Comparison of ENCODE assay signal across 14 cellular contexts in the genomic region with DNA sequence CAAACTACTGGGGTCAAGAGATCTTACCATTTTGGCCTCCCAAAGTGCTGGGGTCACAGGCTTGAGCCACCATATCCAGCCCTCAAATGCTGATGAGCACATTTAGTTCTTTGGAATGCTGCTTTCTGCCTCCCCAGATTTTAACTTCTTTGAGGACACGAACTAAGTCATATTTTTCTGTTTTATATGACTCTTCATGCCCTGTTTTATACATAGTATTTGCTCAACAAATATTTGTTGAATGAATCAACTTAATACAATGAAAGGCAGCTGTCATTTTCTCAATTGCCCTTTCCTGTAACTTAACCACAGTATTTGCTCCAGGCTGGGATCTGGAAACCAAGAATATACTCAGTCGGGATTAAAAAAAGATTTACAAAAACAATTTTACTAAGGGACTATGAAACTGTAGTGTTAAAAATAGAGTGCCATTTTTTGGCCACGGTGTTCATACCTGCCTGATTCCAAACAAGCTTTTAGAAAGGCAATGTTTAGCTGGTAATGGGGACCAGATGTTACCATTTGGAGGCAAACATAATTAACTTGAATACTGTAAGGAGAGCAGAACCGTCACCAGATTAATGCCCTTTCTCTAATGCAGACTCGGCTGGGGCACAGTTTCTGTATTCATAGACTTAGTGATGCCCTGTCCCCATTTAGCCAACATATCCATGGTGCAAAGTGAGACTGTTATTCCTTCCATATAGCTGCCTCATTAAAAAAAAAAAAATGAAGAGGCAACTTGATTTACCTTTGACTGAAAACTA.
DNase-seq lines count a peak whose midpoint lies in the region; ATAC-seq, FAIRE-seq and TF ChIP-seq lines count a peak whose summit lies in the region.
"Had no signal": no experiment of that assay in that cellular context is flagged by ENCODE, and none has a peak within 500 bp of the region (broad histone marks: within the 10 kb centered on the region; RNA-seq: fewer than 3 reads in every experiment).

No MANE protein-coding gene starts in this region.

- peaks cover 25% of the 10 kb centered on the region for H3F3A ChIP-seq in PC-9 (ENCODE audit: insufficient read depth, low read depth)

- POLR2A ChIA-PET in A549 (lab: Yijun Ruan, JAX) (interaction anchor here (0.9 kb wide), 1 partner anchor 22 kb away, joined by 3 read pairs; no protein-coding TSS in a partner anchor), PC-9 (lab: Charles Lee; ENCODE audit: unreplicated experiment) (interaction anchor here (0.5 to 1.0 kb wide), 3 partner anchors 207 to 1777 kb away, joined by 3 to 4 read pairs (median 3); no protein-coding TSS in a partner anchor)
- POLR2A ChIA-PET in CD8-positive, alpha-beta memory T cell (lab: Charles Lee): no interaction called here

- TF ChIP-seq RAD21 in A549 (conservative IDR thresholded peaks at IDR 0.05 in 1 of 2, IDR thresholded peaks at IDR 0.05 in 1 of 2): 0 out of 5 replicates have a peak, but pooled peaks of 1 of the 2 experiments have one; percentile 34

- no peaks in the 10 kb centered on the region for H3K27me3 Mint-ChIP-seq in CD8-positive, alpha-beta memory T cell
- H3K27me3 Mint-ChIP-seq: dendritic cell treated with granulocyte-macrophage colony-stimulating factor and Interleukin-4, amounts not matched to agents 40 ng/mL and 50 ng/mL, for 4 days had no signal

- no peaks in the 10 kb centered on the region for H3K27me3 ChIP-seq in PC-9 (ENCODE audit: insufficient read depth, low read depth)
- no peaks in the 10 kb centered on the region for H3K27me3 ChIP-seq in foreskin keratinocyte
- H3K27me3 ChIP-seq in gastroesophageal sphincter: no peaks in the 10 kb centered on the region
- no peaks in the 10 kb centered on the region for H3K27me3 ChIP-seq in CD8-positive, alpha-beta memory T cell (ENCODE audit: insufficient read depth, low read length, poor library complexity, severe bottlenecking)
- H3K27me3 ChIP-seq: neural progenitor cell had no signal

- H3K9me3 Mint-ChIP-seq in CD8-positive, alpha-beta memory T cell: no peaks in the 10 kb centered on the region
- H3K9me3 Mint-ChIP-seq: dendritic cell treated with granulocyte-macrophage colony-stimulating factor and Interleukin-4, amounts not matched to agents 40 ng/mL and 50 ng/mL, for 4 days; neural progenitor cell had no signal

- no peaks in the 10 kb centered on the region for H3K79me2 ChIP-seq in PC-9 (ENCODE audit: low read depth)

- H3K4me3 ChIP-seq in A549 (no peak overlapping the region), PC-9 (no peak overlapping the region; the same call in 1 of the 2 replicates), gastroesophageal sphincter (no peak overlapping the region)
- H3K4me3 ChIP-seq in CD8-positive, alpha-beta memory T cell (ENCODE audit: low read length): no peak overlapping the region
- H3K4me3 ChIP-seq: neural progenitor cell had no signal

- H3K4me3 Mint-ChIP-seq in CD8-positive, alpha-beta memory T cell: no peak overlapping the region
- H3K4me3 Mint-ChIP-seq: activated T-helper 1 cell treated with anti-CD3 and anti-CD28 coated beads, Interleukin-12 subunit alpha, Interleukin-12 subunit beta, Interleukin-2, Interleukin-4 antibody, amounts not matched to agents 30 ng/mL and 10 ng/mL and 1 ng/mL, durations not matched to agents 14 hours and 24 hours and 36 hours; CD4-positive, CD25-positive, alpha-beta regulatory T cell; dendritic cell treated with granulocyte-macrophage colony-stimulating factor and Interleukin-4, amounts not matched to agents 40 ng/mL and 50 ng/mL, for 4 days; neural progenitor cell had no signal

- no peaks in the 10 kb centered on the region for H4K20me1 ChIP-seq in PC-9 (ENCODE audit: insufficient read depth)

- peaks cover 28% of the 10 kb centered on the region; the same call in 1 of the 2 replicates for H3K36me3 ChIP-seq in PC-9 (ENCODE audit: low read depth)
- peaks cover 0 to 71% of the 10 kb centered on the region in 2 donors for H3K36me3 ChIP-seq in gastroesophageal sphincter
- no peaks in the 10 kb centered on the region for H3K36me3 ChIP-seq in CD8-positive, alpha-beta memory T cell (ENCODE audit: insufficient read depth, low read length)
- H3K36me3 ChIP-seq: neural progenitor cell had no signal

- no peak for TF ChIP-seq POLR2A in A549 (IDR thresholded peaks at IDR 0.05; ENCODE audit: low read length)
- no peak for TF ChIP-seq POLR2A in H54 (IDR thresholded peaks at IDR 0.05; ENCODE audit: low read depth, low read length)
- TF ChIP-seq POLR2A in gastroesophageal sphincter (IDR thresholded peaks at IDR 0.05): no peak

- CTCF ChIA-PET in A549 (lab: Yijun Ruan, JAX): interaction anchor here (0.7 to 2.0 kb wide), 6 partner anchors 15 to 1422 kb away, joined by 3 to 9 read pairs (median 3); no protein-coding TSS in a partner anchor
- CTCF ChIA-PET in PC-9 (lab: Charles Lee): interaction anchor here (0.6 to 0.7 kb wide), 2 partner anchors 233 to 347 kb away, joined by 3 to 5 read pairs; no protein-coding TSS in a partner anchor
- CTCF ChIA-PET in CD8-positive, alpha-beta memory T cell (lab: Charles Lee): interaction anchor here (2.4 kb wide), 1 partner anchor 24 kb away, joined by 5 read pairs; no protein-coding TSS in a partner anchor

- H3K27ac ChIP-seq in A549: peak overlapping the region; percentile 66 to 82
- peak overlapping the region; percentile 89 for H3K27ac ChIP-seq in PC-9
- H3K27ac ChIP-seq in foreskin keratinocyte: no peak overlapping the region
- H3K27ac ChIP-seq in gastroesophageal sphincter: peak overlapping the region in 1 of 4 donors; percentile 35
- no peak overlapping the region for H3K27ac ChIP-seq in CD8-positive, alpha-beta memory T cell (ENCODE audit: low read depth, low read length)
- H3K27ac ChIP-seq: neural progenitor cell had no signal

- ATAC-seq in A549 (peak; percentile 76 to 81), foreskin keratinocyte (peak; percentile 80), gastroesophageal sphincter (no peak), HG03469 (IDR thresholded peaks at IDR 0.05; ENCODE audit: unreplicated experiment) (no peak)

- H3K36me3 Mint-ChIP-seq in CD8-positive, alpha-beta memory T cell: no peaks in the 10 kb centered on the region
- H3K36me3 Mint-ChIP-seq: CD4-positive, CD25-positive, alpha-beta regulatory T cell had no signal

- H3K4me1 Mint-ChIP-seq in CD8-positive, alpha-beta memory T cell: peaks cover 4 to 10% (median 9%) of the 10 kb centered on the region in 3 donors

- 4% methylated on average over 5 of the region's 5 CpGs for WGBS in A549 (ENCODE audit: missing lambda C conversion rate)
- WGBS in gastroesophageal sphincter (ENCODE audit: low coverage in 1 of 2), 2 donors: 40 to 57% methylated on average over 5 of the region's 5 CpGs

- FAIRE-seq in A549 (lab: Jason Lieb, UNC): peak; percentile 56
- FAIRE-seq in H54 (lab: Jason Lieb, UNC): peak; percentile 23

- no peaks in the 10 kb centered on the region for H3K9me2 ChIP-seq in PC-9 (ENCODE audit: insufficient read depth)

- BruUV-seq in PC-9 (replicated peaks; lab: Mats Ljungman, UMichigan): no TSS peak

- H2AFZ ChIP-seq in PC-9: no peak overlapping the region
- H2AFZ ChIP-seq: neural progenitor cell had no signal

- peaks cover 60% of the 10 kb centered on the region for H3K4me1 ChIP-seq in A549
- H3K4me1 ChIP-seq in PC-9 (replicated peaks; ENCODE audit: insufficient read depth): peaks cover 36% of the 10 kb centered on the region
- peaks cover 20% of the 10 kb centered on the region for H3K4me1 ChIP-seq in foreskin keratinocyte
- peaks cover 0 to 25% (median 0%) of the 10 kb centered on the region in 3 donors for H3K4me1 ChIP-seq in gastroesophageal sphincter
- no peaks in the 10 kb centered on the region for H3K4me1 ChIP-seq in CD8-positive, alpha-beta memory T cell (ENCODE audit: insufficient read depth, low read length)
- H3K4me1 ChIP-seq: neural progenitor cell had no signal

- TF ChIP-seq CTCF in A549 (IDR thresholded peaks at IDR 0.05): no peak
- TF ChIP-seq CTCF in PC-9 (conservative IDR thresholded peaks at IDR 0.05): no peak
- TF ChIP-seq CTCF in foreskin keratinocyte (conservative IDR thresholded peaks at IDR 0.05): no peak
- no peak for TF ChIP-seq CTCF in gastroesophageal sphincter (IDR thresholded peaks at IDR 0.05)

- in situ Hi-C loops in KBM-7 (cut with MboI; ENCODE audit: low pct_unique_long_range_greater_than_20kb, low sequenced_read_pairs): no loop called here

- TF ChIP-seq EP300 in A549 (IDR thresholded peaks at IDR 0.05) (peak; percentile 82 to 85; a peak in 3 of 5 replicates), gastroesophageal sphincter (IDR thresholded peaks at IDR 0.05) (no peak)

- intact Hi-C loops in PC-9 (cut with micrococcal nuclease; ENCODE audit: unreplicated experiment): loop anchor here (1.0 to 2.0 kb wide), 4 partner anchors 21 to 74 kb away; no protein-coding TSS in a partner anchor

- H3K4me2 ChIP-seq in A549: peak overlapping the region; percentile 58
- peak overlapping the region; percentile 60 for H3K4me2 ChIP-seq in PC-9
- H3K4me2 ChIP-seq: neural progenitor cell had no signal

- DNase-seq in A549 (ENCODE audit: low read depth in 1 of 2, low spot score in 1 of 2): peak; percentile 40 to 62
- DNase-seq in H54 (ENCODE audit: insufficient read length, low spot score): no peak
- DNase-seq in PC-9: peak; percentile 63 to 93
- peak; percentile 77 to 91 for DNase-seq in foreskin keratinocyte
- DNase-seq in KBM-7: no peak
- no peak for DNase-seq in CD8-positive, alpha-beta memory T cell
- DNase-seq: CD4-positive, CD25-positive, alpha-beta regulatory T cell; H7; NCI-H526 treated with DMSO at 0.1 percent for 48 hours had no signal

- H3K27ac Mint-ChIP-seq in CD8-positive, alpha-beta memory T cell: no peak overlapping the region
- H3K27ac Mint-ChIP-seq: activated T-helper 1 cell treated with anti-CD3 and anti-CD28 coated beads, Interleukin-12 subunit alpha, Interleukin-12 subunit beta, Interleukin-2, Interleukin-4 antibody, amounts not matched to agents 30 ng/mL and 10 ng/mL and 1 ng/mL, durations not matched to agents 14 hours and 24 hours and 36 hours; CD4-positive, CD25-positive, alpha-beta regulatory T cell; dendritic cell treated with granulocyte-macrophage colony-stimulating factor and Interleukin-4, amounts not matched to agents 40 ng/mL and 50 ng/mL, for 4 days; neural progenitor cell had no signal

- H3K9me3 ChIP-seq in A549: no peaks in the 10 kb centered on the region
- H3K9me3 ChIP-seq in PC-9 (ENCODE audit: insufficient read depth, low read depth): no peaks in the 10 kb centered on the region
- H3K9me3 ChIP-seq in gastroesophageal sphincter: no peaks in the 10 kb centered on the region
- H3K9me3 ChIP-seq in CD8-positive, alpha-beta memory T cell (ENCODE audit: low read length): no peaks in the 10 kb centered on the region

TF ChIP-seq in A549, 52 proteins besides CTCF, POLR2A, EP300 and RAD21 (continues in another document):
- TF ChIP-seq RNF2 (IDR thresholded peaks at IDR 0.05; ENCODE audit: borderline replicate concordance, low read depth) (no peak), NPAS2 (CRISPR knock-in tag; IDR thresholded peaks at IDR 0.05; ENCODE audit: borderline replicate concordance) (no peak), MYC (IDR thresholded peaks at IDR 0.05; ENCODE audit: borderline replicate concordance, low read length) (no peak), MAZ (IDR thresholded peaks at IDR 0.05; ENCODE audit: borderline replicate concordance, low read depth, low read length) (no peak), GATA3 (IDR thresholded peaks at IDR 0.05; ENCODE audit: borderline replicate concordance) (peak; percentile 89), POLR2AphosphoS2 (conservative IDR thresholded peaks at IDR 0.05; ENCODE audit: low read length) (no peak)

Comparison
In these comparisons a context has a peak if more than half of its experiments do, and no peak if none do; other contexts are left out.
1. ATAC-seq: peak in A549 (2 of 2) and foreskin keratinocyte (single experiment); none in gastroesophageal sphincter (single experiment) and HG03469 (single experiment).
2. DNase-seq: peak in A549 (2 of 2), PC-9 (2 of 2) and foreskin keratinocyte (2 of 2); none in H54 (single experiment), KBM-7 (single experiment) and CD8-positive, alpha-beta memory T cell (0 of 5).
3. H3K27ac ChIP-seq: peak in A549 (2 of 2) and PC-9 (single experiment); none in foreskin keratinocyte (single experiment) and CD8-positive, alpha-beta memory T cell (single experiment).